32 cellular contexts compared by ENCODE assay signal in genomic region chr10:1746796-1747195, GRCh38. TPM values are rescaled to one million over a fixed set of nuclear protein-coding genes. Genes with fewer than 3 reads are reported as not detected.
"Had no signal": no experiment of that assay in that cellular context is flagged by ENCODE, and none has a peak within 500 bp of the region (broad histone marks: within the 10 kb centered on the region; RNA-seq: fewer than 3 reads in every experiment).

No MANE protein-coding gene starts in this region.

- ATAC-seq: foreskin keratinocyte; gastroesophageal sphincter; heart right ventricle; left cardiac atrium; left lung; naive thymus-derived CD4-positive, alpha-beta T cell; psoas muscle; right cardiac atrium; stimulated activated memory B cell treated with anti-CD40 and anti-IgM and Interleukin-4, amounts not matched to agents 10 μg/mL and 1 μg/mL and 100 μg/mL, for 72 hours; stimulated activated naive CD8-positive, alpha-beta T cell treated with anti-CD3 and anti-CD28 coated beads, Interleukin-15, Interleukin-2, amounts not matched to agents 100 U/mL and 50 U/mL, for 24 hours had no signal

- H2AFZ ChIP-seq: neural progenitor cell had no signal

- H3K4me1 ChIP-seq: foreskin keratinocyte, gastroesophageal sphincter, heart right ventricle, left lung, neural progenitor cell, psoas muscle, testis, tibial artery, upper lobe of left lung had no signal

- H3K9ac ChIP-seq: neural progenitor cell had no signal

- H3K4me2 ChIP-seq: neural progenitor cell, smooth muscle cell had no signal

- H3K27me3 ChIP-seq: foreskin keratinocyte, neural progenitor cell, ovary, testis, tibial artery, upper lobe of left lung had no signal

- H3K27ac ChIP-seq: dorsolateral prefrontal cortex, foreskin keratinocyte, gastroesophageal sphincter, heart right ventricle, left lung, neural progenitor cell, ovary, psoas muscle, testis, tibial artery, upper lobe of left lung had no signal

- H3K4me3 ChIP-seq: dorsolateral prefrontal cortex, gastroesophageal sphincter, heart right ventricle, left lung, neural progenitor cell, ovary, psoas muscle, smooth muscle cell, testis, tibial artery, upper lobe of left lung had no signal

- H3K9me3 ChIP-seq: ovary, psoas muscle, testis had no signal

- FAIRE-seq: islet of Langerhans, urothelium cell line had no signal

- H3K36me3 ChIP-seq: gastroesophageal sphincter, heart right ventricle, left lung, neural progenitor cell, ovary, tibial artery, upper lobe of left lung had no signal

- DNase-seq: cerebellar nuclear complex; cortex of kidney; dorsolateral prefrontal cortex; effector CD4-positive, alpha-beta T cell; foreskin keratinocyte; heart right ventricle; hippocampal formation; left cardiac atrium; left lung; mammary epithelial cell; mesendoderm; midbrain; naive thymus-derived CD4-positive, alpha-beta T cell; nucleus accumbens; ovary; posterior cingulate gyrus; psoas muscle; right cardiac atrium; stimulated activated CD4-positive, alpha-beta T cell treated with anti-CD3 and anti-CD28 coated beads, Interleukin-12 subunit alpha, Interleukin-12 subunit beta, amount 100 ng/mL, for 4 hours; stimulated activated CD4-positive, alpha-beta T cell treated with anti-CD3 and anti-CD28 coated beads, Interleukin-1b, Interleukin-23, amount 100 ng/mL, for 48 hours; stimulated activated CD4-positive, alpha-beta T cell treated with anti-CD3 and anti-CD28 coated beads, Interleukin-4, amount 100 ng/mL, for 4 hours; stimulated activated naive CD8-positive, alpha-beta T cell treated with anti-CD3 and anti-CD28 coated beads, Interleukin-15, Interleukin-2, amounts not matched to agents 100 U/mL and 50 U/mL, for 24 hours; substantia nigra; testis; tibial artery; upper lobe of left lung had no signal

RNA-seq across cellular contexts. Expression of gene ADARB2, which starts 9.5 kb away (rescaled TPM):
- total RNA-seq: foreskin keratinocyte, mammary epithelial cell had no signal
- polyA plus RNA-seq: foreskin keratinocyte; mammary epithelial cell; naive thymus-derived CD4-positive, alpha-beta T cell had no signal
